26 cellular contexts compared by ENCODE assay signal in genomic region chr10:73126343-73126742, GRCh38. TPM values are rescaled to one million over a fixed set of nuclear protein-coding genes. Genes with fewer than 3 reads are reported as not detected.
DNase-seq lines count a peak whose midpoint lies in the region; ATAC-seq and TF ChIP-seq lines count a peak whose summit lies in the region.
"Had no signal": no experiment of that assay in that cellular context is flagged by ENCODE, and none has a peak within 500 bp of the region (broad histone marks: within the 10 kb centered on the region; RNA-seq: fewer than 3 reads in every experiment).

No MANE protein-coding gene starts in this region.

- peak overlapping the region; percentile 9 for H3K27ac ChIP-seq in cardiac muscle cell
- no peak overlapping the region for H3K27ac ChIP-seq in left ventricle myocardium inferior (replicated peaks)
- H3K27ac ChIP-seq: BLaER1 treated with 17β-estradiol and CSF1 and Interleukin-3, amounts not matched to agents 10 nM and 100 nM; HL-60; PC-9; SJSA1 had no signal

- H3K27me3 ChIP-seq in cardiac muscle cell (no peaks in the 10 kb centered on the region), left ventricle myocardium inferior (ENCODE audit: low read depth) (no peaks in the 10 kb centered on the region)
- H3K27me3 ChIP-seq: BLaER1 treated with 17β-estradiol and CSF1 and Interleukin-3, amounts not matched to agents 10 nM and 100 nM; SJSA1 had no signal

- peak overlapping the region; percentile 19 for H3K4me3 Mint-ChIP-seq in T-helper 17 cell
- no peak overlapping the region for H3K4me3 Mint-ChIP-seq in stimulated activated naive B cell treated with anti-CD40 and anti-IgM and Interleukin-4, amounts not matched to agents 10 μg/mL and 1 μg/mL and 100 μg/mL, for 72 hours
- H3K4me3 Mint-ChIP-seq: CD4-positive, alpha-beta T cell; H9; HFFc6 had no signal

- no peaks in the 10 kb centered on the region for H3K9me3 Mint-ChIP-seq in stimulated activated naive B cell treated with anti-CD40 and anti-IgM and Interleukin-4, amounts not matched to agents 10 μg/mL and 1 μg/mL and 100 μg/mL, for 72 hours
- H3K9me3 Mint-ChIP-seq: CD4-positive, alpha-beta T cell; H9; HFFc6 had no signal

- ATAC-seq in T-helper 17 cell (no peak), esophagus mucosa (peak; percentile 67), HG03196 (IDR thresholded peaks at IDR 0.05; ENCODE audit: unreplicated experiment) (no peak)
- no peak for ATAC-seq in stimulated activated naive B cell treated with anti-CD40 and anti-IgM and Interleukin-4, amounts not matched to agents 10 μg/mL and 1 μg/mL and 100 μg/mL, for 72 hours (replicated peaks)

- intact Hi-C loops in left ventricle myocardium inferior (cut with micrococcal nuclease): no loop called here

- DNase-seq in cardiac muscle cell (ENCODE audit: low read depth in 1 of 2, low spot score in 1 of 2) (no peak), left ventricle myocardium inferior (no peak), T-helper 17 cell (no peak), ACHN (no peak), NCI-H2171 (lab: John Stamatoyannopoulos, UW) (no peak)
- no peak for DNase-seq in stimulated activated naive B cell treated with anti-CD40 and anti-IgM and Interleukin-4, amounts not matched to agents 10 μg/mL and 1 μg/mL and 100 μg/mL, for 72 hours
- DNase-seq: AML-193; CD4-positive, alpha-beta T cell; DMS53; H9; HFFc6; Karpas-422; NCI-H1092 treated with DMSO at 0.1 percent for 48 hours; NCI-H1436; NCI-H187; NCI-H524; NCI-H748 treated with DMSO at 0.1 percent for 48 hours; PC-9; Right ventricle myocardium superior; RPMI8226 had no signal

- H3K27me3 Mint-ChIP-seq in T-helper 17 cell: no peaks in the 10 kb centered on the region
- no peaks in the 10 kb centered on the region for H3K27me3 Mint-ChIP-seq in stimulated activated naive B cell treated with anti-CD40 and anti-IgM and Interleukin-4, amounts not matched to agents 10 μg/mL and 1 μg/mL and 100 μg/mL, for 72 hours
- H3K27me3 Mint-ChIP-seq: CD4-positive, alpha-beta T cell had no signal

- H3K9me3 ChIP-seq in cardiac muscle cell (ENCODE audit: low read depth): no peaks in the 10 kb centered on the region
- H3K9me3 ChIP-seq in left ventricle myocardium inferior (replicated peaks): no peaks in the 10 kb centered on the region
- no peaks in the 10 kb centered on the region for H3K9me3 ChIP-seq in T-helper 17 cell (ENCODE audit: control insufficient read depth, low read length, poor library complexity, severe bottlenecking)
- H3K9me3 ChIP-seq: BLaER1 treated with 17β-estradiol and CSF1 and Interleukin-3, amounts not matched to agents 10 nM and 100 nM; SJSA1 had no signal

- H3K4me1 ChIP-seq in cardiac muscle cell (ENCODE audit: low read depth) (no peaks in the 10 kb centered on the region), left ventricle myocardium inferior (no peaks in the 10 kb centered on the region)
- H3K4me1 ChIP-seq: SJSA1 had no signal

- H3K4me3 ChIP-seq in cardiac muscle cell: no peak overlapping the region
- H3K4me3 ChIP-seq in left ventricle myocardium inferior: no peak overlapping the region
- H3K4me3 ChIP-seq: BLaER1 treated with 17β-estradiol and CSF1 and Interleukin-3, amounts not matched to agents 10 nM and 100 nM; PC-9; SJSA1 had no signal

- peak overlapping the region; percentile 39 for H3K27ac Mint-ChIP-seq in T-helper 17 cell
- peak overlapping the region; percentile 59 for H3K27ac Mint-ChIP-seq in stimulated activated naive B cell treated with anti-CD40 and anti-IgM and Interleukin-4, amounts not matched to agents 10 μg/mL and 1 μg/mL and 100 μg/mL, for 72 hours
- H3K27ac Mint-ChIP-seq: CD4-positive, alpha-beta T cell; HFFc6 had no signal

- H3K36me3 Mint-ChIP-seq in T-helper 17 cell (ENCODE audit: low read depth): peaks cover 2% of the 10 kb centered on the region
- H3K36me3 Mint-ChIP-seq in stimulated activated naive B cell treated with anti-CD40 and anti-IgM and Interleukin-4, amounts not matched to agents 10 μg/mL and 1 μg/mL and 100 μg/mL, for 72 hours: peaks cover 22 to 27% of the 10 kb centered on the region in 2 donors

- TF ChIP-seq CTCF in cardiac muscle cell (IDR thresholded peaks at IDR 0.05; ENCODE audit: low read depth, low read length) (no peak), left ventricle myocardium inferior (IDR thresholded peaks at IDR 0.05; ENCODE audit: borderline replicate concordance) (no peak)

- H3K4me1 Mint-ChIP-seq in T-helper 17 cell: peaks cover 3% of the 10 kb centered on the region
- peaks cover 1 to 5% of the 10 kb centered on the region in 2 donors for H3K4me1 Mint-ChIP-seq in stimulated activated naive B cell treated with anti-CD40 and anti-IgM and Interleukin-4, amounts not matched to agents 10 μg/mL and 1 μg/mL and 100 μg/mL, for 72 hours
- H3K4me1 Mint-ChIP-seq: H9 had no signal

- in situ Hi-C loops in ACHN (cut with HindIII; ENCODE audit: low pct_ligation_motif_present, low pct_unique_long_range_greater_than_20kb, low sequenced_read_pairs): no loop called here

- H3K36me3 ChIP-seq in cardiac muscle cell (peaks cover 13% of the 10 kb centered on the region), left ventricle myocardium inferior (peaks cover 78% of the 10 kb centered on the region)

RNA-seq across cellular contexts. Expression of gene NUDT13, which starts 16.1 kb away (rescaled TPM):
- total RNA-seq in cardiac muscle cell (1.5 and 2.1 TPM in 2 replicates), left ventricle myocardium inferior (5.6 TPM), T-helper 17 cell (1 to 10 TPM in 1 of 2 donors, under 1 TPM in 1; 0.86 to 1.5 TPM), esophagus mucosa (1.0 TPM)
- 1.7 and 3.1 TPM in 2 replicates for polyA plus RNA-seq in cardiac muscle cell
- total RNA-seq: G401 had no signal

RNA-seq across cellular contexts. Expression of gene P4HA1, which starts 29.7 kb away (rescaled TPM):
- total RNA-seq in cardiac muscle cell: 92.0 and 103 TPM in 2 replicates
- polyA plus RNA-seq in cardiac muscle cell: 172 and 174 TPM in 2 replicates
- total RNA-seq in left ventricle myocardium inferior: 97.1 TPM
- total RNA-seq in T-helper 17 cell: 10 to 100 TPM; 13.7 to 15.8 TPM
- total RNA-seq in esophagus mucosa: 7.8 TPM

RNA-seq across cellular contexts. Expression of gene ECD, which starts 41.5 kb away (rescaled TPM):
- total RNA-seq in cardiac muscle cell: 20.0 and 22.4 TPM in 2 replicates
- 21.8 and 34.0 TPM in 2 replicates for polyA plus RNA-seq in cardiac muscle cell
- 15.8 TPM for total RNA-seq in left ventricle myocardium inferior
- 10 to 100 TPM; 41.3 to 50.5 TPM for total RNA-seq in T-helper 17 cell
- total RNA-seq in esophagus mucosa: 20.0 TPM

RNA-seq across cellular contexts. Expression of gene FAM149B1, which starts 41.6 kb away (rescaled TPM):
- total RNA-seq in cardiac muscle cell: 12.9 and 16.7 TPM in 2 replicates
- polyA plus RNA-seq in cardiac muscle cell: 12.4 and 12.7 TPM in 2 replicates
- 14.0 TPM for total RNA-seq in left ventricle myocardium inferior
- total RNA-seq in T-helper 17 cell: 10 to 100 TPM; 12.5 to 13.4 TPM
- total RNA-seq in esophagus mucosa: 14.4 TPM
